Comparison of ENCODE assay signal across 8 cellular contexts in the genomic region with DNA sequence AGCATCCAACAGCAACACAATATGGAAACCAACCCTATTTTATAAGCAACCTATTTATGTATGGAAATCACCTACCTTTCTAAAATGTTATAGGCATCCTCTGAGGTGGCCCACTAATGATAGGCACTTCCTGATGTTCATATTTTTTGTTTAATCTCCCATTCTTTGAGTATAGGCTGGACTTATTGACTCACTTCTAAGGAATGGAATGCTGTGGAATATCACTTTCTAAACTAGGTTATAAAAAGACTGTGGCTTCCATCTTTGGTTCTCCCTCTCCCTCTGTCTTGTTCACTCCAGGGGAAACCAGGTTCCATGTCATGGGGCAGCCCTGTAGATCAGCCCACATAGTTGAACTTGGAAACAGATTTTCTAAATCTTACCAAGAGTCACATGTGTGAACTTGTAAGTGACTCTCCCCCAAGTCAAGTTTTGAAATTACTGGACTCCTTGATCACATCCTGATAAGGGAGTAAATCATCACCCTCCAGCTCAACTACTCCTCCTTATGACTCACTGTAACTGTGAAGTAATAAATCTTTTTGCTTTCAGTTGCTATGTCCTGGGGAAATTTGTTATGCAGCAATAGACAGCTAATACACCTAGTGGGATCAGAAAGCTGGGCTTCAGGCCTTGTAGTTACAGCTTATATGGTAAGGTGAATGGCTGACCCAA.
DNase-seq lines count a peak whose midpoint lies in the region; ATAC-seq, FAIRE-seq and TF ChIP-seq lines count a peak whose summit lies in the region.
"Not testable (repeated sequence)": the region's sequence is repeated elsewhere in the genome, so short reads cannot be mapped to it uniquely, and the experiment has no call there.

No MANE protein-coding gene starts in this region.

- FAIRE-seq in A549 (lab: Jason Lieb, UNC) (peak; percentile 78), bronchial epithelial cell (lab: Jason Lieb, UNC) (peak; percentile 62), keratinocyte (lab: Jason Lieb, UNC) (peak; percentile 98)
- not testable (repeated sequence) for FAIRE-seq in small intestine (lab: Jason Lieb, UNC)

- CTCF ChIA-PET in A549 (lab: Yijun Ruan, JAX); RWPE1 (lab: Yijun Ruan, JAX): not testable (repeated sequence)

- H3K36me3 ChIP-seq in bronchial epithelial cell (ENCODE audit: control insufficient read depth, insufficient read depth, low read length); keratinocyte (ENCODE audit: control insufficient read depth in 2 of 2, extremely low read depth in 1 of 2, insufficient read depth in 2 of 2, low read length in 2 of 2); small intestine (ENCODE audit: control insufficient read depth in 2 of 2, insufficient read depth in 2 of 2, low read length in 2 of 2): not testable (repeated sequence)

- POLR2A ChIA-PET in A549 (lab: Yijun Ruan, JAX); RWPE1 (lab: Yijun Ruan, JAX; ENCODE audit: low non-redundant PET): not testable (repeated sequence)

- H3K4me1 ChIP-seq in A549; keratinocyte (ENCODE audit: control insufficient read depth, extremely low read depth, insufficient read depth, low read length); small intestine (ENCODE audit: control insufficient read depth in 2 of 2, insufficient read depth in 1 of 2, low read depth in 1 of 2, low read length in 1 of 2): not testable (repeated sequence)

- H3K9ac ChIP-seq in keratinocyte (ENCODE audit: control insufficient read depth, extremely low read depth, insufficient read depth, low read length) = not testable (repeated sequence)

- TF ChIP-seq RAD21 in A549 (conservative IDR thresholded peaks at IDR 0.05 in 1 of 2, IDR thresholded peaks at IDR 0.05 in 1 of 2) = not testable (repeated sequence)

- not testable (repeated sequence) for H3K4me2 ChIP-seq in A549; keratinocyte (ENCODE audit: control insufficient read depth, extremely low read depth, insufficient read depth, low read depth, low read length)

- not testable (repeated sequence) for TF ChIP-seq CTCF in A549 (IDR thresholded peaks at IDR 0.05); RWPE1 (conservative IDR thresholded peaks at IDR 0.05; ENCODE audit: low read depth); bronchial epithelial cell (IDR thresholded peaks at IDR 0.05; ENCODE audit: insufficient read depth, low read length, severe bottlenecking); keratinocyte (optimal IDR thresholded peaks at IDR 0.05 in 1 of 3, IDR thresholded peaks at IDR 0.05 in 1 of 3, conservative IDR thresholded peaks at IDR 0.05 in 1 of 3; ENCODE audit: extremely low read depth in 1 of 3, insufficient read depth in 2 of 3, low read length in 3 of 3)

- not testable (repeated sequence) for H3K4me3 Mint-ChIP-seq in activated T-cell treated with anti-CD3 and anti-CD28 coated beads, Interleukin-2, amount 50 U/mL, for 72 hours

- not testable (repeated sequence) for H3K27ac Mint-ChIP-seq in activated T-cell treated with anti-CD3 and anti-CD28 coated beads, Interleukin-2, amount 50 U/mL, for 72 hours

- ATAC-seq in A549 = not testable (repeated sequence)
- peak; percentile 55 for ATAC-seq in GM18520 (IDR thresholded peaks at IDR 0.05; ENCODE audit: unreplicated experiment)
- peak; percentile 97 to 99 for ATAC-seq in activated T-cell treated with anti-CD3 and anti-CD28 coated beads, Interleukin-2, amount 50 U/mL, for 72 hours (replicated peaks in 1 of 2)

- H3K9me3 ChIP-seq in A549; small intestine (ENCODE audit: control insufficient read depth, low read depth): not testable (repeated sequence)
- H3K9me3 ChIP-seq in keratinocyte (ENCODE audit: control insufficient read depth, low read depth, low read length) = peaks cover 11% of the 10 kb centered on the region

- H3K4me1 Mint-ChIP-seq in activated T-cell treated with anti-CD3 and anti-CD28 coated beads, Interleukin-2, amount 50 U/mL, for 72 hours (ENCODE audit: low read depth) = peaks cover 13% of the 10 kb centered on the region

- H3K27ac ChIP-seq in A549; RWPE1; keratinocyte (ENCODE audit: control insufficient read depth, insufficient read depth, low read length); small intestine (ENCODE audit: low read depth in 1 of 2, low read length in 1 of 2): not testable (repeated sequence)

- not testable (repeated sequence) for DNase-seq in A549 (ENCODE audit: low read depth in 1 of 2, low spot score in 1 of 2)
- peak; percentile 43 for DNase-seq in M059J (ENCODE audit: low read depth)
- peak; percentile 11 for DNase-seq in RWPE1 (ENCODE audit: low spot score)
- DNase-seq in activated T-cell treated with anti-CD3 and anti-CD28 coated beads, Interleukin-2, amount 50 U/mL, for 72 hours = peak; percentile 2 to 21
- peak; percentile 85 for DNase-seq in bronchial epithelial cell (ENCODE audit: low read depth)
- peak; percentile 38 for DNase-seq in keratinocyte (ENCODE audit: low read depth, low spot score)
- peak; percentile 5 for DNase-seq in small intestine

- H3K27me3 ChIP-seq in bronchial epithelial cell (ENCODE audit: control insufficient read depth, insufficient read depth, low read length); keratinocyte (ENCODE audit: control insufficient read depth, extremely low read depth, insufficient read depth, low read length); small intestine (ENCODE audit: control insufficient read depth in 2 of 2, insufficient read depth in 2 of 2, low read length in 2 of 2): not testable (repeated sequence)

- peaks cover 13% of the 10 kb centered on the region for H3K27me3 Mint-ChIP-seq in activated T-cell treated with anti-CD3 and anti-CD28 coated beads, Interleukin-2, amount 50 U/mL, for 72 hours (ENCODE audit: low read depth)

- dilution Hi-C loops in keratinocyte (cut with MboI; ENCODE audit: extremely low pct_ligation_motif_present, low sequenced_read_pairs) = not testable (repeated sequence)

- H3K36me3 Mint-ChIP-seq in activated T-cell treated with anti-CD3 and anti-CD28 coated beads, Interleukin-2, amount 50 U/mL, for 72 hours (ENCODE audit: insufficient read depth in 2 of 2) = not testable (repeated sequence)

- TF ChIP-seq POLR2A in A549 (IDR thresholded peaks at IDR 0.05; ENCODE audit: low read length) = not testable (repeated sequence)

- not testable (repeated sequence) for H3K79me2 ChIP-seq in keratinocyte (ENCODE audit: control insufficient read depth, insufficient read depth, low read length)

- H3K9me1 ChIP-seq in keratinocyte (ENCODE audit: control insufficient read depth, extremely low read depth, insufficient read depth, low read length) = not testable (repeated sequence)

- not testable (repeated sequence) for H3K4me3 ChIP-seq in A549; bronchial epithelial cell (ENCODE audit: low read depth, low read length); keratinocyte (ENCODE audit: control insufficient read depth in 2 of 3, extremely low read depth in 1 of 3, insufficient read depth in 2 of 3, low read depth in 1 of 3, low read length in 3 of 3); small intestine (ENCODE audit: low read depth in 1 of 2, low read length in 2 of 2)

- H2AFZ ChIP-seq in keratinocyte (ENCODE audit: control insufficient read depth, low read length) = peak overlapping the region; percentile 0

- not testable (repeated sequence) for H4K20me1 ChIP-seq in keratinocyte (ENCODE audit: control insufficient read depth, extremely low read depth, insufficient read depth, low read length)

- TF ChIP-seq EP300 in A549 (IDR thresholded peaks at IDR 0.05) = not testable (repeated sequence)

- H3K9me3 Mint-ChIP-seq in activated T-cell treated with anti-CD3 and anti-CD28 coated beads, Interleukin-2, amount 50 U/mL, for 72 hours = not testable (repeated sequence)
